Comparison of ENCODE assay signal across 18 cellular contexts in the genomic region with DNA sequence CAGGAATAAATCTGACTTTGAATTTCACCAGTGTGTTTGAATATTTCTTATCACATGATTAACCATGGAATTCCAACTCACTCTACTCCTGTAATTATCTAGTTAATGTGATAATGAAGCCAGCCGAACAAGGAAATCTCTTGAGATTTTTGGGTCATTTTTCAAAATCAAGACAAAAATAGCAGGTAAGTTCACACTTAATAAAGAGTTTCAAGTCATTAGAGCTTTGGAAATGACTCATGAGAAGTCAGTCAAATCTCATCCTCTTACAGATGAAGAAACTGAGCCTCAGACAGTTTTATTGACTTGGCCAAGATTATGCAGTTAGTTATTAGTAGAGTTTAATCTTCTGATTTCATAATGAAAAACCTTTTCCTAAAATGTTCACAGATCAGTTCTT.
A peak's percentile ranks its signal among the peaks of the same experiment; 100 is the strongest.
DNase-seq lines count a peak whose midpoint lies in the region; ATAC-seq, FAIRE-seq and TF ChIP-seq lines count a peak whose summit lies in the region.
"Had no signal": no experiment of that assay in that cellular context is flagged by ENCODE, and none has a peak within 500 bp of the region (broad histone marks: within the 10 kb centered on the region; RNA-seq: fewer than 3 reads in every experiment).

No MANE protein-coding gene starts in this region.

- no peak overlapping the region for H3K4me3 ChIP-seq in GM12878
- H3K4me3 ChIP-seq: BLaER1, GM23248, HAP-1 had no signal

- no peak for TF ChIP-seq POLR2A in GM12878 (IDR thresholded peaks at IDR 0.05; ENCODE audit: low read depth, low read length)

- CTCF ChIA-PET in GM12878 (lab: Yijun Ruan, JAX) = no interaction called here

- H4K20me1 ChIP-seq in GM12878 (ENCODE audit: control insufficient read depth, insufficient read depth) = no peaks in the 10 kb centered on the region

- DNase-seq in RCC 7860 (ENCODE audit: low spot score) = no peak
- no peak for DNase-seq in GM12878 (ENCODE audit: low read depth, low spot score)
- DNase-seq in epidermal melanocyte (ENCODE audit: insufficient read length, low spot score) = no peak
- DNase-seq: Calu3; CD4-positive, alpha-beta T cell; CD8-positive, alpha-beta memory T cell; DMS153; DND-41; GM23248; HFFc6 had no signal

- POLR2A ChIA-PET in GM12878 (lab: Charles Lee) = no interaction called here

- H3K9ac ChIP-seq in GM12878 (ENCODE audit: control insufficient read depth, insufficient read depth, low read length) = no peak overlapping the region
- H3K9ac ChIP-seq: BLaER1, GM23248 had no signal

- peak; percentile 63 for ATAC-seq in GM18867 (IDR thresholded peaks at IDR 0.05; ENCODE audit: unreplicated experiment)
- no peak for ATAC-seq in GM12878
- no peak for ATAC-seq in GM18517 (IDR thresholded peaks at IDR 0.05; ENCODE audit: unreplicated experiment)
- ATAC-seq in HG02981 (IDR thresholded peaks at IDR 0.05; ENCODE audit: unreplicated experiment) = no peak
- ATAC-seq in GM21423 (IDR thresholded peaks at IDR 0.05; ENCODE audit: unreplicated experiment) = no peak

- TF ChIP-seq EP300 in GM12878 (IDR thresholded peaks at IDR 0.05; ENCODE audit: borderline replicate concordance in 1 of 2, control insufficient read depth in 1 of 2, low read depth in 2 of 2, low read length in 2 of 2) = 0 out of 4 replicates have a peak, but pooled peaks of 1 of the 2 experiments have one; percentile 22

- no peaks in the 10 kb centered on the region for H3K4me1 ChIP-seq in GM12878 (ENCODE audit: control insufficient read depth, insufficient read depth, low read length)

- no peak for TF ChIP-seq RAD21 in GM12878 (IDR thresholded peaks at IDR 0.05; ENCODE audit: insufficient read depth, low read depth, low read length)

- in situ Hi-C loops in GM12878 (cut with MboI) = no loop called here

- TF ChIP-seq CTCF in GM12878 (IDR thresholded peaks at IDR 0.05 in 2 of 3, conservative IDR thresholded peaks at IDR 0.05 in 1 of 3; ENCODE audit: control insufficient read depth in 2 of 3, extremely low read depth in 1 of 3, insufficient read depth in 1 of 3, low read depth in 3 of 3, low read length in 3 of 3) = no peak

- RAD21 ChIA-PET in GM12878 (lab: Charles Lee; ENCODE audit: unreplicated experiment) = no interaction called here

- no peak overlapping the region for H3K27ac ChIP-seq in GM12878 (ENCODE audit: control insufficient read depth, insufficient read depth)
- H3K27ac ChIP-seq: BLaER1, C4-2B, GM23248 had no signal

- SMC1A ChIA-PET in GM12878 (lab: Charles Lee; ENCODE audit: uncharacterized antibody, unreplicated experiment) = interaction anchor here (1.2 kb wide), 1 partner anchor 10 kb away, joined by 3 read pairs; no protein-coding TSS in a partner anchor

- no peaks in the 10 kb centered on the region for H3K36me3 ChIP-seq in GM12878 (ENCODE audit: control insufficient read depth in 2 of 2, insufficient read depth in 2 of 2, low read length in 1 of 2)
- H3K36me3 ChIP-seq: BLaER1, HAP-1 had no signal

- no peaks in the 10 kb centered on the region for H3K27me3 ChIP-seq in GM12878 (replicated peaks in 1 of 2; ENCODE audit: control insufficient read depth in 2 of 2, insufficient read depth in 2 of 2, low read length in 1 of 2)
- H3K27me3 ChIP-seq: BLaER1 had no signal

- BruUV-seq in GM12878 (replicated peaks; lab: Mats Ljungman, UMichigan) = no TSS peak

- no peak overlapping the region for H2AFZ ChIP-seq in GM12878 (ENCODE audit: control insufficient read depth, low read depth, low read length)
- H2AFZ ChIP-seq: GM23248 had no signal

- H3K4me2 ChIP-seq in GM12878 (ENCODE audit: control insufficient read depth, insufficient read depth) = no peak overlapping the region
- H3K4me2 ChIP-seq: BLaER1 had no signal

- intact Hi-C loops in GM12878 (cut with micrococcal nuclease; ENCODE audit: unreplicated experiment) = no loop called here

- no peaks in the 10 kb centered on the region for H3K79me2 ChIP-seq in GM12878 (ENCODE audit: control insufficient read depth, insufficient read depth, low read length)

- 0% methylated on average over 1 of the region's 1 CpG for WGBS in GM12878 (ENCODE audit: insufficient coverage, insufficient replicate concordance, low lambda C conversion rate, missing lambda C conversion rate)

- no peaks in the 10 kb centered on the region for H3K9me3 ChIP-seq in GM12878 (replicated peaks; ENCODE audit: control insufficient read depth, insufficient read depth, low read length)
- H3K9me3 ChIP-seq: HAP-1 had no signal

- FAIRE-seq in RCC 7860 (lab: Jason Lieb, UNC) (peak; percentile 75), GM12878 (lab: Jason Lieb, UNC) (no peak)
- FAIRE-seq: G401.6 had no signal

TF ChIP-seq in GM12878, 131 proteins besides CTCF, POLR2A, EP300 and RAD21:
- TF ChIP-seq RELB (IDR thresholded peaks at IDR 0.05; ENCODE audit: low read depth) (no peak), CEBPB (IDR thresholded peaks at IDR 0.05; ENCODE audit: borderline replicate concordance in 1 of 2, low read depth in 2 of 2, low read length in 2 of 2) (no peak), MTA2 (IDR thresholded peaks at IDR 0.05; ENCODE audit: low read depth) (peak; percentile 68), IKZF2 (IDR thresholded peaks at IDR 0.05) (0 out of 4 replicates have a peak, but pooled peaks of 1 of the 2 experiments have one; percentile 19), TAF1 (IDR thresholded peaks at IDR 0.05; ENCODE audit: borderline replicate concordance, low read depth, low read length) (no peak), MEF2B (IDR thresholded peaks at IDR 0.05; ENCODE audit: partially characterized antibody, poor library complexity, severe bottlenecking) (peak; percentile 72)
